Comparison of ENCODE assay signal across 9 cellular contexts in the genomic region with DNA sequence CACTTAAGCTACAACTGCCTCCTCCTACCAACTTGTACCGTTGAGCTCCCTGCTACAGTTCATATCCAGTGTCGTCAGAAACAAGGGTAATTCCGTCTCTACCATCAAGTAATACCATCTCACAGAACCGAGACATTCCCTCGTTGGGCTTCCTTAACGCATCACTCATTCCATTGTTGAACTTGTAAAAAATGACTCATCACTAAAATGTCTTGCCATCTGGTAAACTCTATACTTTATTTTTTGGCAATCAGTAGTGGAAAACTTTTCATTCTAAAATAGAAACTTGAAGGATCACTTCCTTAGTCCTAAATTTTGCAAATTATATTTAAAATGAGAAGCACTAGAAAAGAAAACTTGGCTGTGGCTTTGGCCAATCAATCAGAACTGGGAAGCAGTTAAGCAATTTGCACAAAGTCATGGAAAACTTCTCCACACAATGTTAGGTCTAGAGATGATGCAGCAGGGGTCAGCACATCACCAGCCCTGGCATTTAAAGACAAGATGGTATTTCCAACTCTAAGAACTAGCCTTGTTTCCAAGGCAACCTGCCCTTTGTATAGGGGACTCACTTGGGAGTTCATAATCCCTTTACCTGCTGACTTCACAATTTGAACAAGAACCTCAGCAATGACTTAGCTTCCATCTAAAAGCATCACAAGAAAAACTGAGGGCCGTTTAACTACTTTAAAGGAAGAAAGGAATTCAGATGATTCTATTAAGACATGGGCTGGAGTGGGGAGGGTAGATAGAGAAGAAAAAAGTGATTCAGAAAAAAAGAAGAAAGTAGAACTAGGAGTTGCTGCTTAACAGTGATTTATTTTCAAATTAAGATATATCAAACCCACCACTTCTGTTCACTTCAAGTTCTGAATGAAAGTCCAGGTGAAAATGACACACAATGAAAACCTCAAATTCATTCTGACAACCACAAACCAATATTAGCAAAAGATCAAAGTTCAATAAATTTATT.
DNase-seq lines count a peak whose midpoint lies in the region; ATAC-seq and TF ChIP-seq lines count a peak whose summit lies in the region.
"Had no signal": no experiment of that assay in that cellular context is flagged by ENCODE, and none has a peak within 500 bp of the region (broad histone marks: within the 10 kb centered on the region; RNA-seq: fewer than 3 reads in every experiment).

No MANE protein-coding gene starts in this region.

- no peak overlapping the region for H3K27ac ChIP-seq in uterus
- H3K27ac ChIP-seq: BLaER1 had no signal

- H3K9me3 Mint-ChIP-seq in type B pancreatic cell = peaks cover 14% of the 10 kb centered on the region

- TF ChIP-seq CTCF in astrocyte of the cerebellum (IDR thresholded peaks at IDR 0.05; ENCODE audit: low read depth, low read length, missing control alignments) = peak; percentile 12
- no peak for TF ChIP-seq CTCF in type B pancreatic cell (conservative IDR thresholded peaks at IDR 0.05)
- no peak for TF ChIP-seq CTCF in uterus (IDR thresholded peaks at IDR 0.05)

- peaks cover 0 to 4% of the 10 kb centered on the region in 2 donors for H3K4me1 ChIP-seq in uterus

- no peaks in the 10 kb centered on the region for H3K9me3 ChIP-seq in uterus

- no peak for TF ChIP-seq POLR2A in uterus (IDR thresholded peaks at IDR 0.05)

- ATAC-seq in HG03025 (IDR thresholded peaks at IDR 0.05; ENCODE audit: low FRiP score, unreplicated experiment) = no peak

- peak overlapping the region; percentile 57 for H3K27ac Mint-ChIP-seq in type B pancreatic cell

- no peaks in the 10 kb centered on the region for H3K27me3 Mint-ChIP-seq in type B pancreatic cell

- peaks cover 42% of the 10 kb centered on the region for H3K4me1 Mint-ChIP-seq in type B pancreatic cell (ENCODE audit: unreplicated experiment)

- intact Hi-C loops in uterus (cut with DNase I; ENCODE audit: low total_unique reads) = no loop called here

- no peaks in the 10 kb centered on the region for H3K27me3 ChIP-seq in uterus
- H3K27me3 ChIP-seq: BLaER1 had no signal

- H3K36me3 ChIP-seq in uterus = no peaks in the 10 kb centered on the region
- H3K36me3 ChIP-seq: BLaER1 had no signal

- H3K4me3 Mint-ChIP-seq in type B pancreatic cell = peak overlapping the region; percentile 30

- H3K36me3 Mint-ChIP-seq in type B pancreatic cell = peaks cover 23% of the 10 kb centered on the region

- DNase-seq in NCI-H748 (lab: John Stamatoyannopoulos, UW; ENCODE audit: unreplicated experiment) (peak; percentile 4), NCI-H748 treated with DMSO at 0.1 percent for 48 hours (lab: John Stamatoyannopoulos, UW) (no peak), astrocyte of the cerebellum (ENCODE audit: low read depth) (peak; percentile 84), iPS-NIHi11 (ENCODE audit: low spot score) (peak; percentile 57), type B pancreatic cell (ENCODE audit: extremely low spot score, unreplicated experiment) (no peak), uterus (no peak), UCSD-AML1 (lab: John Stamatoyannopoulos, UW; ENCODE audit: unreplicated experiment) (no peak)

- in situ Hi-C loops in astrocyte of the cerebellum (cut with HindIII; ENCODE audit: low sequenced_read_pairs) = no loop called here

- H3K4me3 ChIP-seq in astrocyte of the cerebellum (ENCODE audit: low read depth, low read length) (no peak overlapping the region), uterus (no peak overlapping the region)
- H3K4me3 ChIP-seq: BLaER1 had no signal

Comparison
In these comparisons a context has a peak if more than half of its experiments do, and no peak if none do; other contexts are left out.
1. DNase-seq: peak in NCI-H748 (single experiment), astrocyte of the cerebellum (single experiment) and iPS-NIHi11 (single experiment); none in NCI-H748 treated with DMSO at 0.1 percent for 48 hours (single experiment), type B pancreatic cell (single experiment), uterus (0 of 2) and UCSD-AML1 (single experiment).